In the genomic region with DNA sequence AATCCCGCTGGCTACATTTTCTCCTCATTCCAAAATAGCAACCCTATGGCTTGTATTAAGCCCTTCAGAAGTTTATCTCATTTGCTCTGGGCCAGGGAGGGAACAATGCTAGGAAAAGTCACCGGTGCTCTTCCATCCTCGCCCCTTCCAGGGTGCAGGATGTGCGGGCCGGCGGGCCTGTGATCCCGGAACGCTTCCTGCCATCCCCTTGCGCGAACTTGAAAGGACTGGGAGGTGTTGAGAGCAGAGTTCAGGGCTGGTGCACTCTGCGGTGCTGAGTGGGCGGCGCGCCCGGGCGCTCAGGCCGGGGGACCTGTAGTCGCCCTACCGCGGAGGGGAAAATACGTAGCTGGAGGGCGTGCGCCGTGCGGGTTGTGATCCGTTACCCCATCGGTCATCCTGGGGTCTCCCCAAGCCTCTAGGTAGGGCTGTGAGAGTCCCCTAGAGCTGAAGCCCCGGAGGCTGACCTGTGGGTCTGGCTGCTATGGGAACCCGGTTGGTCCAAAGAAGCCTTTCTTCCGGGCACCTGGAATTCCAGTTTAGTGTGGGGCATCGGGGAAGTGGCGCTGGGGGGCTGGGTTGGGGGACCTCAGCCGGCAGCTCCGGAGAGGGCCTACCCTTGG, we compare ENCODE assay signal across 10 cellular contexts. TPM values are rescaled to one million over a fixed set of nuclear protein-coding genes. Genes with fewer than 3 reads are reported as not detected.
DNase-seq lines count a peak whose midpoint lies in the region; ATAC-seq and TF ChIP-seq lines count a peak whose summit lies in the region.
"Had no signal": no experiment of that assay in that cellular context is flagged by ENCODE, and none has a peak within 500 bp of the region (broad histone marks: within the 10 kb centered on the region; RNA-seq: fewer than 3 reads in every experiment).

No MANE protein-coding gene starts in this region.

- H3K9me2 ChIP-seq in GM23338 (ENCODE audit: insufficient read depth), result no peaks in the 10 kb centered on the region

- CTCF ChIA-PET in activated CD4-positive, alpha-beta memory T cell treated with anti-CD3 and anti-CD28 coated beads, Interleukin-2, amount 10 ng/mL, durations not matched to agents 7 days and 5 days (lab: Charles Lee), result interaction anchor here (0.7 kb wide), 1 partner anchor 11 kb away, joined by 4 read pairs; no protein-coding TSS in a partner anchor

- H3K79me2 ChIP-seq in GM23338 (replicated peaks; ENCODE audit: insufficient read depth), result peaks cover 13% of the 10 kb centered on the region; the same call in 1 of the 2 replicates

- peaks cover 18% of the 10 kb centered on the region; the same call in 1 of the 2 replicates for H3F3A ChIP-seq in GM23338 (replicated peaks; ENCODE audit: low read depth)

- DNase-seq in GM23338 (ENCODE audit: low spot score) (peak; percentile 82), iPS-NIHi7 (ENCODE audit: extremely low spot score) (peak; percentile 48), GOT3 (lab: John Stamatoyannopoulos, UW) (no peak), SHP77 treated with DMSO at 0.1 percent for 48 hours (lab: John Stamatoyannopoulos, UW) (no peak), NCI-H1092 (lab: John Stamatoyannopoulos, UW) (no peak)
- no peak for DNase-seq in activated CD4-positive, alpha-beta memory T cell treated with anti-CD3 and anti-CD28 coated beads, Interleukin-2, amount 10 ng/mL, durations not matched to agents 7 days and 5 days
- no peak for DNase-seq in central memory CD4-positive, alpha-beta T cell
- DNase-seq: stimulated activated CD4-positive, alpha-beta T cell treated with anti-CD3 and anti-CD28 coated beads, Interleukin-4, amount 100 ng/mL, for 24 hours had no signal

- no peak overlapping the region; the same call in none of the 3 replicates for H3K4me3 Mint-ChIP-seq in GM23338
- H3K4me3 Mint-ChIP-seq in activated CD4-positive, alpha-beta memory T cell treated with anti-CD3 and anti-CD28 coated beads, Interleukin-2, amount 10 ng/mL, durations not matched to agents 7 days and 5 days, result peak overlapping the region; percentile 7

- peak; percentile 10 for ATAC-seq in GM23338
- ATAC-seq: GM12878 had no signal

- no peaks in the 10 kb centered on the region; the same call in 2 of the 3 replicates for H3K9me3 Mint-ChIP-seq in GM23338
- H3K9me3 Mint-ChIP-seq in activated CD4-positive, alpha-beta memory T cell treated with anti-CD3 and anti-CD28 coated beads, Interleukin-2, amount 10 ng/mL, durations not matched to agents 7 days and 5 days, result no peaks in the 10 kb centered on the region

- H4K20me1 ChIP-seq in GM23338 (replicated peaks; ENCODE audit: insufficient read depth), result no peaks in the 10 kb centered on the region

- H2AFZ ChIP-seq in GM23338, result no peak overlapping the region

- peaks cover 46% of the 10 kb centered on the region for H3K4me1 Mint-ChIP-seq in GM23338
- H3K4me1 Mint-ChIP-seq in activated CD4-positive, alpha-beta memory T cell treated with anti-CD3 and anti-CD28 coated beads, Interleukin-2, amount 10 ng/mL, durations not matched to agents 7 days and 5 days, result peaks cover 18% of the 10 kb centered on the region

- no peaks in the 10 kb centered on the region; the same call in 2 of the 3 replicates for H3K36me3 Mint-ChIP-seq in GM23338 (ENCODE audit: low read depth)
- H3K36me3 Mint-ChIP-seq in activated CD4-positive, alpha-beta memory T cell treated with anti-CD3 and anti-CD28 coated beads, Interleukin-2, amount 10 ng/mL, durations not matched to agents 7 days and 5 days (ENCODE audit: low read depth), result peaks cover 4% of the 10 kb centered on the region

- H3K4me3 ChIP-seq in GM23338 (peak overlapping the region; percentile 93), skin epidermis (peak overlapping the region in 5 of 7 experiments; percentile 1 to 39 (median 37))
- H3K4me3 ChIP-seq: GM12878 had no signal

- peaks cover 89% of the 10 kb centered on the region for H3K27me3 ChIP-seq in GM23338 (ENCODE audit: insufficient read depth)

- H3K4me2 ChIP-seq in GM23338, result peak overlapping the region; percentile 90

- H3K27ac Mint-ChIP-seq in GM23338, result no peak overlapping the region
- no peak overlapping the region for H3K27ac Mint-ChIP-seq in activated CD4-positive, alpha-beta memory T cell treated with anti-CD3 and anti-CD28 coated beads, Interleukin-2, amount 10 ng/mL, durations not matched to agents 7 days and 5 days

- no peaks in the 10 kb centered on the region for H3K36me3 ChIP-seq in GM23338 (ENCODE audit: insufficient read depth)

- POLR2A ChIA-PET in activated CD4-positive, alpha-beta memory T cell treated with anti-CD3 and anti-CD28 coated beads, Interleukin-2, amount 10 ng/mL, durations not matched to agents 7 days and 5 days (lab: Charles Lee), result no interaction called here

- H3K27me3 Mint-ChIP-seq in GM23338 (ENCODE audit: insufficient read depth, low read depth, poor library complexity), result peaks cover 54% of the 10 kb centered on the region
- H3K27me3 Mint-ChIP-seq in activated CD4-positive, alpha-beta memory T cell treated with anti-CD3 and anti-CD28 coated beads, Interleukin-2, amount 10 ng/mL, durations not matched to agents 7 days and 5 days, result peaks cover 55% of the 10 kb centered on the region

- TF ChIP-seq CTCF in GM23338 (conservative IDR thresholded peaks at IDR 0.05; ENCODE audit: low read depth in 2 of 2), result no peak

- H3K27ac ChIP-seq in GM23338 (ENCODE audit: low read depth), result no peak overlapping the region
- peak overlapping the region in 6 of 21 experiments; percentile 8 to 58 (median 24) for H3K27ac ChIP-seq in skin epidermis

- peaks cover 46% of the 10 kb centered on the region for H3K4me1 ChIP-seq in GM23338 (ENCODE audit: insufficient read depth)

TF ChIP-seq in GM23338, 12 proteins besides CTCF, POLR2A, EP300 and RAD21 (continues in another document):
- TF ChIP-seq EZH2phosphoT487 (IDR thresholded peaks at IDR 0.05; ENCODE audit: unreplicated experiment) (no peak), JUNB (IDR thresholded peaks at IDR 0.05; ENCODE audit: unreplicated experiment) (no peak)
- TF ChIP-seq, protein P1, sequence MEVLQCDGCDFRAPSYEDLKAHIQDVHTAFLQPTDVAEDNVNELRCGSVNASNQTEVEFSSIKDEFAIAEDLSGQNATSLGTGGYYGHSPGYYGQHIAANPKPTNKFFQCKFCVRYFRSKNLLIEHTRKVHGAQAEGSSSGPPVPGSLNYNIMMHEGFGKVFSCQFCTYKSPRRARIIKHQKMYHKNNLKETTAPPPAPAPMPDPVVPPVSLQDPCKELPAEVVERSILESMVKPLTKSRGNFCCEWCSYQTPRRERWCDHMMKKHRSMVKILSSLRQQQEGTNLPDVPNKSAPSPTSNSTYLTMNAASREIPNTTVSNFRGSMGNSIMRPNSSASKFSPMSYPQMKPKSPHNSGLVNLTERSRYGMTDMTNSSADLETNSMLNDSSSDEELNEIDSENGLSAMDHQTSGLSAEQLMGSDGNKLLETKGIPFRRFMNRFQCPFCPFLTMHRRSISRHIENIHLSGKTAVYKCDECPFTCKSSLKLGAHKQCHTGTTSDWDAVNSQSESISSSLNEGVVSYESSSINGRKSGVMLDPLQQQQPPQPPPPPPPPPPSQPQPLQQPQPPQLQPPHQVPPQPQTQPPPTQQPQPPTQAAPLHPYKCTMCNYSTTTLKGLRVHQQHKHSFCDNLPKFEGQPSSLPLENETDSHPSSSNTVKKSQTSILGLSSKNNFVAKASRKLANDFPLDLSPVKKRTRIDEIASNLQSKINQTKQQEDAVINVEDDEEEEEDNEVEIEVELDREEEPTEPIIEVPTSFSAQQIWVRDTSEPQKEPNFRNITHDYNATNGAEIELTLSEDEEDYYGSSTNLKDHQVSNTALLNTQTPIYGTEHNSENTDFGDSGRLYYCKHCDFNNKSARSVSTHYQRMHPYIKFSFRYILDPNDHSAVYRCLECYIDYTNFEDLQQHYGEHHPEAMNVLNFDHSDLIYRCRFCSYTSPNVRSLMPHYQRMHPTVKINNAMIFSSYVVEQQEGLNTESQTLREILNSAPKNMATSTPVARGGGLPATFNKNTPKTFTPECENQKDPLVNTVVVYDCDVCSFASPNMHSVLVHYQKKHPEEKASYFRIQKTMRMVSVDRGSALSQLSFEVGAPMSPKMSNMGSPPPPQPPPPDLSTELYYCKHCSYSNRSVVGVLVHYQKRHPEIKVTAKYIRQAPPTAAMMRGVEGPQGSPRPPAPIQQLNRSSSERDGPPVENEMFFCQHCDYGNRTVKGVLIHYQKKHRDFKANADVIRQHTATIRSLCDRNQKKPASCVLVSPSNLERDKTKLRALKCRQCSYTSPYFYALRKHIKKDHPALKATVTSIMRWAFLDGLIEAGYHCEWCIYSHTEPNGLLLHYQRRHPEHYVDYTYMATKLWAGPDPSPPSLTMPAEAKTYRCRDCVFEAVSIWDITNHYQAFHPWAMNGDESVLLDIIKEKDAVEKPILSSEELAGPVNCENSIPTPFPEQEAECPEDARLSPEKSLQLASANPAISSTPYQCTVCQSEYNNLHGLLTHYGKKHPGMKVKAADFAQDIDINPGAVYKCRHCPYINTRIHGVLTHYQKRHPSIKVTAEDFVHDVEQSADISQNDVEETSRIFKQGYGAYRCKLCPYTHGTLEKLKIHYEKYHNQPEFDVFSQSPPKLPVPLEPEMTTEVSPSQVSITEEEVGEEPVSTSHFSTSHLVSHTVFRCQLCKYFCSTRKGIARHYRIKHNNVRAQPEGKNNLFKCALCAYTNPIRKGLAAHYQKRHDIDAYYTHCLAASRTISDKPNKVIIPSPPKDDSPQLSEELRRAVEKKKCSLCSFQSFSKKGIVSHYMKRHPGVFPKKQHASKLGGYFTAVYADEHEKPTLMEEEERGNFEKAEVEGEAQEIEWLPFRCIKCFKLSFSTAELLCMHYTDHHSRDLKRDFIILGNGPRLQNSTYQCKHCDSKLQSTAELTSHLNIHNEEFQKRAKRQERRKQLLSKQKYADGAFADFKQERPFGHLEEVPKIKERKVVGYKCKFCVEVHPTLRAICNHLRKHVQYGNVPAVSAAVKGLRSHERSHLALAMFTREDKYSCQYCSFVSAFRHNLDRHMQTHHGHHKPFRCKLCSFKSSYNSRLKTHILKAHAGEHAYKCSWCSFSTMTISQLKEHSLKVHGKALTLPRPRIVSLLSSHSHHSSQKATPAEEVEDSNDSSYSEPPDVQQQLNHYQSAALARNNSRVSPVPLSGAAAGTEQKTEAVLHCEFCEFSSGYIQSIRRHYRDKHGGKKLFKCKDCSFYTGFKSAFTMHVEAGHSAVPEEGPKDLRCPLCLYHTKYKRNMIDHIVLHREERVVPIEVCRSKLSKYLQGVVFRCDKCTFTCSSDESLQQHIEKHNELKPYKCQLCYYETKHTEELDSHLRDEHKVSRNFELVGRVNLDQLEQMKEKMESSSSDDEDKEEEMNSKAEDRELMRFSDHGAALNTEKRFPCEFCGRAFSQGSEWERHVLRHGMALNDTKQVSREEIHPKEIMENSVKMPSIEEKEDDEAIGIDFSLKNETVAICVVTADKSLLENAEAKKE (CRISPR knock-in tag; IDR thresholded peaks at IDR 0.05), result no peak

RNA-seq across cellular contexts. Expression of gene NR5A2, which starts 13.1 kb away (rescaled TPM):
- 8.8 and 13.1 TPM in 2 replicates for total RNA-seq in GM23338 (2014; rRNA removed; shearing (Covaris generic))
- polyA plus RNA-seq in GM23338 (2016; fragmentation: Nextera tagmentation; extraction: Ambion mirVana), result 4.4 and 4.5 TPM in 2 replicates
- under 1 TPM; 0.13 to 0.15 TPM for total RNA-seq in activated CD4-positive, alpha-beta memory T cell treated with anti-CD3 and anti-CD28 coated beads, Interleukin-2, amount 10 ng/mL, durations not matched to agents 7 days and 5 days

Comparison
In these comparisons a context has a peak if more than half of its experiments do, and no peak if none do; other contexts are left out.
1. DNase-seq: peak in GM23338 (single experiment) and iPS-NIHi7 (single experiment); none in activated CD4-positive, alpha-beta memory T cell treated with anti-CD3 and anti-CD28 coated beads, Interleukin-2, amount 10 ng/mL, durations not matched to agents 7 days and 5 days (single experiment), GOT3 (single experiment), central memory CD4-positive, alpha-beta T cell (single experiment), SHP77 treated with DMSO at 0.1 percent for 48 hours (single experiment) and NCI-H1092 (single experiment).